16 cellular contexts compared by ENCODE assay signal in genomic region chr14:99263564-99264330, GRCh38. TPM values are rescaled to one million over a fixed set of nuclear protein-coding genes. Genes with fewer than 3 reads are reported as not detected.
DNase-seq lines count a peak whose midpoint lies in the region; TF ChIP-seq lines count a peak whose summit lies in the region.
"Had no signal": no experiment of that assay in that cellular context is flagged by ENCODE, and none has a peak within 500 bp of the region (broad histone marks: within the 10 kb centered on the region; RNA-seq: fewer than 3 reads in every experiment).

No MANE protein-coding gene starts in this region.

- WGBS in mesendoderm (ENCODE audit: extremely low coverage, insufficient coverage, low lambda C conversion rate): no CpG with 5 or more reads among the region's 8 CpGs

- no peak overlapping the region for H3K4ac ChIP-seq in mesendoderm (ENCODE audit: low read depth, low read length)

- peaks cover 13% of the 10 kb centered on the region for H3K36me3 Mint-ChIP-seq in activated naive CD4-positive, alpha-beta T cell treated with anti-CD3 and anti-CD28 coated beads, Interleukin-2, amount 50 U/mL, for 24 hours
- peaks cover 54% of the 10 kb centered on the region for H3K36me3 Mint-ChIP-seq in activated T-helper 2 cell treated with anti-CD3 and anti-CD28 coated beads, Interferon-gamma antibody, Interleukin-2, Interleukin-4, amounts not matched to agents 10 μg/mL and 5 μg/mL and 100 μg/mL, durations not matched to agents 14 hours and 24 hours and 36 hours (ENCODE audit: low read depth)

- peak overlapping the region; percentile 78 for H3K4me2 ChIP-seq in mesendoderm (ENCODE audit: low read length)

- peak overlapping the region; percentile 86 for H3K56ac ChIP-seq in mesendoderm (ENCODE audit: low read length)

- peak overlapping the region; percentile 8 for H3K18ac ChIP-seq in mesendoderm (ENCODE audit: low read length)

- no peak for TF ChIP-seq POLR2A in vagina (IDR thresholded peaks at IDR 0.05)

- intact Hi-C loops in activated T-helper 2 cell treated with anti-CD3 and anti-CD28 coated beads, Interferon-gamma antibody, Interleukin-2, Interleukin-4, amounts not matched to agents 10 μg/mL and 5 μg/mL and 100 μg/mL, durations not matched to agents 14 hours and 24 hours and 36 hours (cut with micrococcal nuclease): loop anchor here (2.0 to 10.0 kb wide), 4 partner anchors 71 to 1959 kb away; no protein-coding TSS in a partner anchor
- intact Hi-C loops in vagina (cut with DNase I): no loop called here

- H4K8ac ChIP-seq in mesendoderm (ENCODE audit: low read depth, low read length): no peak overlapping the region

- H3K4me1 Mint-ChIP-seq in activated naive CD4-positive, alpha-beta T cell treated with anti-CD3 and anti-CD28 coated beads, Interleukin-2, amount 50 U/mL, for 24 hours: peaks cover 93% of the 10 kb centered on the region
- H3K4me1 Mint-ChIP-seq in activated T-helper 2 cell treated with anti-CD3 and anti-CD28 coated beads, Interferon-gamma antibody, Interleukin-2, Interleukin-4, amounts not matched to agents 10 μg/mL and 5 μg/mL and 100 μg/mL, durations not matched to agents 14 hours and 24 hours and 36 hours (ENCODE audit: low read depth): peaks cover 88% of the 10 kb centered on the region

- TF ChIP-seq CTCF in vagina (IDR thresholded peaks at IDR 0.05): no peak

- H2BK15ac ChIP-seq in mesendoderm (replicated peaks; ENCODE audit: low read depth): no peak overlapping the region

- no peak for DNase-seq in activated naive CD4-positive, alpha-beta T cell treated with Interleukin-2 at 50 U/mL for 16 hours
- DNase-seq in activated T-helper 2 cell treated with anti-CD3 and anti-CD28 coated beads, Interferon-gamma antibody, Interleukin-2, Interleukin-4, amounts not matched to agents 10 μg/mL and 5 μg/mL and 100 μg/mL, durations not matched to agents 14 hours and 24 hours and 36 hours (ENCODE audit: low spot score): no peak
- DNase-seq in mesendoderm (no peak), vagina (ENCODE audit: extremely low spot score in 2 of 2) (no peak), RPMI8226 (no peak), epidermal melanocyte (ENCODE audit: insufficient read length, low spot score) (no peak), NCI-H2171 treated with DMSO at 0.1 percent for 48 hours (lab: John Stamatoyannopoulos, UW) (no peak)
- DNase-seq: DMS 273 treated with DMSO at 0.1 percent for 48 hours, dorsolateral prefrontal cortex, NCI-H146, upper lobe of left lung had no signal

- H2BK120ac ChIP-seq in mesendoderm (ENCODE audit: low read depth, low read length): peak overlapping the region; percentile 32

- H3K9me3 Mint-ChIP-seq in activated naive CD4-positive, alpha-beta T cell treated with anti-CD3 and anti-CD28 coated beads, Interleukin-2, amount 50 U/mL, for 24 hours: no peaks in the 10 kb centered on the region
- H3K9me3 Mint-ChIP-seq in activated T-helper 2 cell treated with anti-CD3 and anti-CD28 coated beads, Interferon-gamma antibody, Interleukin-2, Interleukin-4, amounts not matched to agents 10 μg/mL and 5 μg/mL and 100 μg/mL, durations not matched to agents 14 hours and 24 hours and 36 hours: no peaks in the 10 kb centered on the region

- H3K4me1 ChIP-seq in mesendoderm (ENCODE audit: control insufficient read depth, low read depth, low read length) (peaks cover 37% of the 10 kb centered on the region), vagina (peaks cover 12% of the 10 kb centered on the region)

- no peak overlapping the region for H2AK5ac ChIP-seq in mesendoderm (ENCODE audit: low read length)

- H3K27ac ChIP-seq in mesendoderm (ENCODE audit: low read depth, low read length) (peak overlapping the region; percentile 47), vagina (peak overlapping the region; percentile 15)
- H3K27ac ChIP-seq: SJSA1 had no signal

- H4K5ac ChIP-seq in mesendoderm (ENCODE audit: low read length): no peak overlapping the region

- no peak overlapping the region for H3K23ac ChIP-seq in mesendoderm (ENCODE audit: low read length)

- H2BK5ac ChIP-seq in mesendoderm (ENCODE audit: low read length): no peak overlapping the region

- no peaks in the 10 kb centered on the region for H3K27me3 ChIP-seq in mesendoderm (ENCODE audit: insufficient read depth, low read length, poor library complexity)
- H3K27me3 ChIP-seq in vagina: no peaks in the 10 kb centered on the region
- H3K27me3 ChIP-seq: SJSA1 had no signal

- H3K4me3 ChIP-seq in mesendoderm (ENCODE audit: low read length): no peak overlapping the region
- H3K4me3 ChIP-seq in vagina: no peak overlapping the region
- H3K4me3 ChIP-seq: SJSA1, upper lobe of left lung had no signal

- H3K27ac Mint-ChIP-seq in activated naive CD4-positive, alpha-beta T cell treated with anti-CD3 and anti-CD28 coated beads, Interleukin-2, amount 50 U/mL, for 24 hours: peak overlapping the region; percentile 98
- peak overlapping the region; percentile 100 for H3K27ac Mint-ChIP-seq in activated T-helper 2 cell treated with anti-CD3 and anti-CD28 coated beads, Interferon-gamma antibody, Interleukin-2, Interleukin-4, amounts not matched to agents 10 μg/mL and 5 μg/mL and 100 μg/mL, durations not matched to agents 14 hours and 24 hours and 36 hours

- H3K4me3 Mint-ChIP-seq in activated naive CD4-positive, alpha-beta T cell treated with anti-CD3 and anti-CD28 coated beads, Interleukin-2, amount 50 U/mL, for 24 hours: peak overlapping the region; percentile 94
- peak overlapping the region; percentile 91 for H3K4me3 Mint-ChIP-seq in activated T-helper 2 cell treated with anti-CD3 and anti-CD28 coated beads, Interferon-gamma antibody, Interleukin-2, Interleukin-4, amounts not matched to agents 10 μg/mL and 5 μg/mL and 100 μg/mL, durations not matched to agents 14 hours and 24 hours and 36 hours (ENCODE audit: low read depth)

- peaks cover 83% of the 10 kb centered on the region for H3K79me2 ChIP-seq in mesendoderm (ENCODE audit: control insufficient read depth, insufficient read depth, low read length)

- H3K79me1 ChIP-seq in mesendoderm (ENCODE audit: low read length): peaks cover 17% of the 10 kb centered on the region

- no peaks in the 10 kb centered on the region for H3K9me3 ChIP-seq in vagina
- H3K9me3 ChIP-seq: SJSA1, upper lobe of left lung had no signal

- H3K36me3 ChIP-seq in mesendoderm (ENCODE audit: control insufficient read depth, insufficient read depth, low read length) (no peaks in the 10 kb centered on the region), vagina (no peaks in the 10 kb centered on the region)
- H3K36me3 ChIP-seq: SJSA1, upper lobe of left lung had no signal

- H3K27me3 Mint-ChIP-seq in activated naive CD4-positive, alpha-beta T cell treated with anti-CD3 and anti-CD28 coated beads, Interleukin-2, amount 50 U/mL, for 24 hours: no peaks in the 10 kb centered on the region
- no peaks in the 10 kb centered on the region for H3K27me3 Mint-ChIP-seq in activated T-helper 2 cell treated with anti-CD3 and anti-CD28 coated beads, Interferon-gamma antibody, Interleukin-2, Interleukin-4, amounts not matched to agents 10 μg/mL and 5 μg/mL and 100 μg/mL, durations not matched to agents 14 hours and 24 hours and 36 hours (ENCODE audit: low read depth)

- peak overlapping the region; percentile 68 for H3K9ac ChIP-seq in mesendoderm (ENCODE audit: low read length)

RNA-seq across cellular contexts. Expression of gene BCL11B, which starts 8.2 kb away (rescaled TPM):
- total RNA-seq in activated T-helper 2 cell treated with anti-CD3 and anti-CD28 coated beads, Interferon-gamma antibody, Interleukin-2, Interleukin-4, amounts not matched to agents 10 μg/mL and 5 μg/mL and 100 μg/mL, durations not matched to agents 14 hours and 24 hours and 36 hours: 34.1 and 34.9 TPM in 2 replicates
- 2.8 TPM for polyA plus RNA-seq in mesendoderm (2013, experiment 1 of 2)
- 2.5 TPM for polyA plus RNA-seq in mesendoderm (2013, experiment 2 of 2)
- total RNA-seq in vagina: 11.5 TPM
- total RNA-seq: LHCN-M2, NCI-H460 had no signal
- polyA plus RNA-seq: fibroblast of lung had no signal
